In genomic region chr1:29436386-29436785, GRCh38 we compare ENCODE assay signal across 23 cellular contexts.
"Had no signal": no experiment of that assay in that cellular context is flagged by ENCODE, and none has a peak within 500 bp of the region (broad histone marks: within the 10 kb centered on the region; RNA-seq: fewer than 3 reads in every experiment).

No MANE protein-coding gene starts in this region.

- H3K36me3 ChIP-seq: SJSA1 had no signal

- H3K4me2 ChIP-seq: SK-N-SH had no signal

- H3K4me1 ChIP-seq: SJSA1 had no signal

- H3K9ac ChIP-seq: SK-N-SH had no signal

- H3K4me3 ChIP-seq: K562, SJSA1 had no signal

- H3K9me3 Mint-ChIP-seq: activated CD4-positive, alpha-beta T cell treated with anti-CD3 and anti-CD28 coated beads, Interleukin-2, amount 10 ng/mL, durations not matched to agents 24 days and 14 days; T-helper 2 cell treated with Interferon-gamma antibody and Interleukin-4, amounts not matched to agents 5 μg/mL and 100 μg/mL, for 36 hours had no signal

- DNase-seq: activated CD4-positive, alpha-beta T cell treated with anti-CD3 and anti-CD28 coated beads, Interleukin-2, amount 10 ng/mL, durations not matched to agents 24 days and 14 days; activated CD4-positive, alpha-beta T cell treated with anti-CD3 and anti-CD28 coated beads, Interleukin-2, amount 50 U/mL, for 4 hours; activated CD8-positive, alpha-beta T cell treated with anti-CD3 and anti-CD28 coated beads for 36 hours; activated gamma-delta T cell; activated naive CD4-positive, alpha-beta T cell treated with Interleukin-2 at 50 U/mL for 16 hours; activated T-cell treated with anti-CD3 and anti-CD28 coated beads, Interleukin-2, amount 50 U/mL, for 24 hours; anterior cingulate cortex; NCI-H1105; NCI-H1417 treated with DMSO at 0.1 percent for 48 hours; NCI-H1694; NCI-H2029; NCI-H345; NCI-H524 treated with DMSO at 0.1 percent for 48 hours; SHP77 treated with DMSO at 0.1 percent for 48 hours; SK-N-SH had no signal

- ATAC-seq: activated CD8-positive, alpha-beta T cell treated with anti-CD3 and anti-CD28 coated beads for 36 hours; K562; Panc1 had no signal

- H3K4me1 Mint-ChIP-seq: activated CD4-positive, alpha-beta T cell treated with anti-CD3 and anti-CD28 coated beads, Interleukin-2, amount 10 ng/mL, durations not matched to agents 24 days and 14 days; activated naive CD4-positive, alpha-beta T cell treated with anti-CD3 and anti-CD28 coated beads, Interleukin-2, amount 50 U/mL, for 24 hours; brain had no signal

- H3K4me3 Mint-ChIP-seq: activated CD4-positive, alpha-beta T cell treated with anti-CD3 and anti-CD28 coated beads, Interleukin-2, amount 10 ng/mL, durations not matched to agents 24 days and 14 days; activated CD8-positive, alpha-beta T cell treated with anti-CD3 and anti-CD28 coated beads for 36 hours; activated naive CD4-positive, alpha-beta T cell treated with anti-CD3 and anti-CD28 coated beads, Interleukin-2, amount 50 U/mL, for 24 hours; activated T-cell treated with anti-CD3 and anti-CD28 coated beads, Interleukin-2, amount 50 U/mL, for 24 hours; brain; T-helper 1 cell treated with Interleukin-12 subunit alpha and Interleukin-12 subunit beta and Interleukin-4 antibody, amounts not matched to agents 30 μg/mL and 1 μg/mL, for 36 hours; T-helper 2 cell treated with Interferon-gamma antibody and Interleukin-4, amounts not matched to agents 5 μg/mL and 100 μg/mL, for 36 hours had no signal

- H3K27ac Mint-ChIP-seq: activated CD4-positive, alpha-beta T cell treated with anti-CD3 and anti-CD28 coated beads, Interleukin-2, amount 10 ng/mL, durations not matched to agents 24 days and 14 days; activated CD8-positive, alpha-beta T cell treated with anti-CD3 and anti-CD28 coated beads for 36 hours; activated naive CD4-positive, alpha-beta T cell treated with anti-CD3 and anti-CD28 coated beads, Interleukin-2, amount 50 U/mL, for 24 hours; activated T-cell treated with anti-CD3 and anti-CD28 coated beads, Interleukin-2, amount 50 U/mL, for 24 hours; activated T-helper 2 cell treated with anti-CD3 and anti-CD28 coated beads, Interferon-gamma antibody, Interleukin-2, Interleukin-4, amounts not matched to agents 10 μg/mL and 5 μg/mL and 100 μg/mL, durations not matched to agents 14 hours and 24 hours and 36 hours; brain; T-helper 1 cell treated with Interleukin-12 subunit alpha and Interleukin-12 subunit beta and Interleukin-4 antibody, amounts not matched to agents 30 μg/mL and 1 μg/mL, for 36 hours; T-helper 2 cell treated with Interferon-gamma antibody and Interleukin-4, amounts not matched to agents 5 μg/mL and 100 μg/mL, for 36 hours had no signal

- H3K27ac ChIP-seq: SJSA1 had no signal

- H3K9me3 ChIP-seq: SJSA1, SK-N-SH had no signal

- H3K36me3 Mint-ChIP-seq: activated naive CD4-positive, alpha-beta T cell treated with anti-CD3 and anti-CD28 coated beads, Interleukin-2, amount 50 U/mL, for 24 hours; brain had no signal
